1 cellular context compared by ENCODE assay signal in genomic region chr5:138641547-138642298, GRCh38.
TF ChIP-seq lines count a peak whose summit lies in the region.

No MANE protein-coding gene starts in this region.

TF ChIP-seq in HepG2, 621 proteins besides CTCF, POLR2A, EP300 and RAD21 (continued from another document and continues in another):
- TF ChIP-seq BCL3 (CRISPR knock-in tag; IDR thresholded peaks at IDR 0.05) (no peak), ZNF772 (CRISPR knock-in tag; IDR thresholded peaks at IDR 0.05) (peak; percentile 33; the same call in 1 of the 2 replicates), ZNF460 (CRISPR knock-in tag; IDR thresholded peaks at IDR 0.05; ENCODE audit: borderline replicate concordance) (no peak), ARID3A (IDR thresholded peaks at IDR 0.05; ENCODE audit: low read depth, low read length) (peak; percentile 34; the same call in 1 of the 2 replicates), SP1 (IDR thresholded peaks at IDR 0.05) (no peak), SP1 (CRISPR knock-in tag; IDR thresholded peaks at IDR 0.05) (no peak), ZNF30 (CRISPR knock-in tag; IDR thresholded peaks at IDR 0.05) (no peak), GATAD1 (CRISPR knock-in tag; IDR thresholded peaks at IDR 0.05) (no peak), GATAD2A (CRISPR knock-in tag; IDR thresholded peaks at IDR 0.05) (0 out of 2 replicates have a peak, but pooled peaks have one; percentile 18), NRL (CRISPR knock-in tag; IDR thresholded peaks at IDR 0.05; ENCODE audit: borderline replicate concordance) (0 out of 2 replicates have a peak, but pooled peaks have one; percentile 27), KLF12 (CRISPR knock-in tag; IDR thresholded peaks at IDR 0.05; ENCODE audit: borderline replicate concordance) (no peak), ZNF605 (CRISPR knock-in tag; IDR thresholded peaks at IDR 0.05) (no peak), SALL1 (CRISPR knock-in tag; IDR thresholded peaks at IDR 0.05) (0 out of 2 replicates have a peak, but pooled peaks have one; percentile 24), RXRB (CRISPR knock-in tag; IDR thresholded peaks at IDR 0.05; ENCODE audit: borderline replicate concordance) (0 out of 2 replicates have a peak, but pooled peaks have one; percentile 15), TRAFD1 (CRISPR knock-in tag; IDR thresholded peaks at IDR 0.05; ENCODE audit: borderline replicate concordance) (no peak), CBX5 (CRISPR knock-in tag; IDR thresholded peaks at IDR 0.05; ENCODE audit: borderline replicate concordance) (peak; percentile 20; the same call in 1 of the 2 replicates), KLF6 (CRISPR knock-in tag; IDR thresholded peaks at IDR 0.05) (no peak), ELF4 (CRISPR knock-in tag; IDR thresholded peaks at IDR 0.05; ENCODE audit: borderline replicate concordance) (no peak), ATF7-NPFF (CRISPR knock-in tag; IDR thresholded peaks at IDR 0.05; ENCODE audit: low read depth) (no peak), KDM2A (CRISPR knock-in tag; IDR thresholded peaks at IDR 0.05; ENCODE audit: borderline replicate concordance, low read depth) (peak; percentile 60; the same call in 1 of the 2 replicates), ZNF331 (CRISPR knock-in tag; IDR thresholded peaks at IDR 0.05) (0 out of 2 replicates have a peak, but pooled peaks have one; percentile 31), TBP (CRISPR knock-in tag; IDR thresholded peaks at IDR 0.05) (no peak), RXRA (CRISPR knock-in tag; IDR thresholded peaks at IDR 0.05) (0 out of 2 replicates have a peak, but pooled peaks have one; percentile 17), ZNF652 (CRISPR knock-in tag; IDR thresholded peaks at IDR 0.05; ENCODE audit: borderline replicate concordance, low read depth) (no peak), ZNF281 (CRISPR knock-in tag; IDR thresholded peaks at IDR 0.05; ENCODE audit: borderline replicate concordance) (peak; percentile 86), ARID2 (CRISPR knock-in tag; IDR thresholded peaks at IDR 0.05; ENCODE audit: borderline replicate concordance) (no peak), RNF2 (conservative IDR thresholded peaks at IDR 0.05; ENCODE audit: low read depth) (no peak), ZNF589 (CRISPR knock-in tag; conservative IDR thresholded peaks at IDR 0.05) (no peak), XRCC5 (optimal IDR thresholded peaks at IDR 0.05; ENCODE audit: low read length) (peak; percentile 42), SMC3 (IDR thresholded peaks at IDR 0.05; ENCODE audit: low read length) (peak; percentile 90), ZEB1 (IDR thresholded peaks at IDR 0.05; ENCODE audit: insufficient replicate concordance, low read depth) (no peak), FUBP1 (CRISPR knock-in tag; IDR thresholded peaks at IDR 0.05; ENCODE audit: borderline replicate concordance) (no peak), CEBPZ (IDR thresholded peaks at IDR 0.05; ENCODE audit: low read length) (no peak), STAG1 (CRISPR knock-in tag; IDR thresholded peaks at IDR 0.05) (peak; percentile 84), RFXAP (CRISPR knock-in tag; IDR thresholded peaks at IDR 0.05; ENCODE audit: borderline replicate concordance) (0 out of 2 replicates have a peak, but pooled peaks have one; percentile 20), ZNF501 (CRISPR knock-in tag; IDR thresholded peaks at IDR 0.05) (0 out of 2 replicates have a peak, but pooled peaks have one; percentile 23), PRPF4 (IDR thresholded peaks at IDR 0.05; ENCODE audit: low read depth, low read length, poor library complexity, severe bottlenecking) (peak; percentile 69), ZBTB40 (IDR thresholded peaks at IDR 0.05) (no peak), ZBTB40 (CRISPR knock-in tag; IDR thresholded peaks at IDR 0.05) (no peak)
